1 cellular context compared by ENCODE assay signal in genomic region chr7:43869018-43869897, GRCh38.
TF ChIP-seq lines count a peak whose summit lies in the region.

Gene MRPS24 (minus strand): TSS chr7:43869517. CDS start chr7:43869495, 22 bp downstream.

TF ChIP-seq in A549, 52 proteins besides CTCF, POLR2A, EP300 and RAD21 (continued from another document):
- no peak for TF ChIP-seq HEYL (CRISPR knock-in tag; IDR thresholded peaks at IDR 0.05)
- TF ChIP-seq HOXA7 (CRISPR knock-in tag; IDR thresholded peaks at IDR 0.05): no peak
- TF ChIP-seq ESRRA (IDR thresholded peaks at IDR 0.05; ENCODE audit: borderline replicate concordance, low read length): no peak
- TF ChIP-seq PHF8 (IDR thresholded peaks at IDR 0.05; ENCODE audit: borderline replicate concordance, low read depth): peak; percentile 40; the same call in 1 of the 2 replicates
- TF ChIP-seq E2F6 (IDR thresholded peaks at IDR 0.05; ENCODE audit: borderline replicate concordance, low read depth): peak; percentile 80; the same call in 1 of the 2 replicates
- TF ChIP-seq KDM5A (IDR thresholded peaks at IDR 0.05): peak; percentile 85
